Comparison of ENCODE assay signal across 9 cellular contexts in genomic region chr2:235496239-235496621, GRCh38. TPM values are rescaled to one million over a fixed set of nuclear protein-coding genes. Genes with fewer than 3 reads are reported as not detected.
DNase-seq lines count a peak whose midpoint lies in the region; ATAC-seq and TF ChIP-seq lines count a peak whose summit lies in the region.
"Had no signal": no experiment of that assay in that cellular context is flagged by ENCODE, and none has a peak within 500 bp of the region (broad histone marks: within the 10 kb centered on the region; RNA-seq: fewer than 3 reads in every experiment).

No MANE protein-coding gene starts in this region.

- no peak overlapping the region for H2AFZ ChIP-seq in neural progenitor cell (replicated peaks)

- H3K4me2 ChIP-seq in neural progenitor cell, result peak overlapping the region; percentile 100

- peak overlapping the region; percentile 92 for H3K4me3 ChIP-seq in neural progenitor cell

- no peak for TF ChIP-seq CTCF in neural progenitor cell (IDR thresholded peaks at IDR 0.05)

- H3K27ac Mint-ChIP-seq in neural progenitor cell, result no peak overlapping the region
- H3K27ac Mint-ChIP-seq: activated naive CD4-positive, alpha-beta T cell treated with anti-CD3 and anti-CD28 coated beads, Interleukin-2, amount 10 ng/mL, durations not matched to agents 7 days and 5 days had no signal

- no peaks in the 10 kb centered on the region for H3K27me3 ChIP-seq in neural progenitor cell

- H3K9me3 ChIP-seq in neural progenitor cell (ENCODE audit: low read depth), result no peaks in the 10 kb centered on the region

- H3K36me3 Mint-ChIP-seq in neural progenitor cell, result peaks cover 16% of the 10 kb centered on the region

- H3K36me3 ChIP-seq in neural progenitor cell, result no peaks in the 10 kb centered on the region

- peak overlapping the region; percentile 92 for H3K4me3 Mint-ChIP-seq in neural progenitor cell

- H3K4me1 ChIP-seq in neural progenitor cell, result peaks cover 63% of the 10 kb centered on the region

- peak; percentile 15 for DNase-seq in DMS53 treated with DMSO at 0.1 percent for 48 hours (lab: John Stamatoyannopoulos, UW; ENCODE audit: unreplicated experiment)
- peak; percentile 49 for DNase-seq in NCI-H1694 (lab: John Stamatoyannopoulos, UW)
- peak; percentile 49 for DNase-seq in cerebellum (ENCODE audit: low spot score)
- DNase-seq in neural progenitor cell (ENCODE audit: low spot score), result no peak
- no peak for DNase-seq in NOMO-1 treated with DMSO at 0.1 percent for 48 hours (lab: John Stamatoyannopoulos, UW; ENCODE audit: unreplicated experiment)
- DNase-seq in NCI-H1092 treated with DMSO at 0.1 percent for 48 hours (lab: John Stamatoyannopoulos, UW), result no peak
- no peak for DNase-seq in SW 1271 (lab: John Stamatoyannopoulos, UW)
- DNase-seq: activated naive CD4-positive, alpha-beta T cell treated with anti-CD3 and anti-CD28 coated beads, Interleukin-2, amount 10 ng/mL, durations not matched to agents 7 days and 5 days had no signal

- peaks cover 66% of the 10 kb centered on the region for H3K4me1 Mint-ChIP-seq in neural progenitor cell

- H3F3A ChIP-seq in neural progenitor cell (ENCODE audit: low read depth), result peaks cover 10% of the 10 kb centered on the region

- no peaks in the 10 kb centered on the region for H3K9me3 Mint-ChIP-seq in neural progenitor cell
- H3K9me3 Mint-ChIP-seq: activated naive CD4-positive, alpha-beta T cell treated with anti-CD3 and anti-CD28 coated beads, Interleukin-2, amount 10 ng/mL, durations not matched to agents 7 days and 5 days had no signal

- ATAC-seq in GM18867 (IDR thresholded peaks at IDR 0.05; ENCODE audit: unreplicated experiment), result no peak

- peaks cover 16% of the 10 kb centered on the region for H3K27me3 Mint-ChIP-seq in neural progenitor cell (ENCODE audit: insufficient read depth, low read depth)

- H4K20me1 ChIP-seq in neural progenitor cell (ENCODE audit: low read depth), result peaks cover 66% of the 10 kb centered on the region

- peaks cover 67% of the 10 kb centered on the region for H3K79me2 ChIP-seq in neural progenitor cell (ENCODE audit: low read depth)

- H3K9ac ChIP-seq in neural progenitor cell, result no peak overlapping the region

- H3K27ac ChIP-seq in neural progenitor cell, result no peak overlapping the region

RNA-seq across cellular contexts. Expression of gene AGAP1, which starts 2.4 kb away (rescaled TPM):
- total RNA-seq in cerebellum (68.2 TPM), neural progenitor cell (ENCODE audit: low replicate concordance) (20.4 and 26.9 TPM in 2 replicates)

Comparison
In these comparisons a context has a peak if more than half of its experiments do, and no peak if none do; other contexts are left out.
1. DNase-seq: peak in DMS53 treated with DMSO at 0.1 percent for 48 hours (single experiment), NCI-H1694 (single experiment) and cerebellum (single experiment); none in neural progenitor cell (single experiment), NOMO-1 treated with DMSO at 0.1 percent for 48 hours (single experiment), NCI-H1092 treated with DMSO at 0.1 percent for 48 hours (single experiment) and SW 1271 (0 of 2).